Comparison of ENCODE assay signal across 15 cellular contexts in the genomic region with DNA sequence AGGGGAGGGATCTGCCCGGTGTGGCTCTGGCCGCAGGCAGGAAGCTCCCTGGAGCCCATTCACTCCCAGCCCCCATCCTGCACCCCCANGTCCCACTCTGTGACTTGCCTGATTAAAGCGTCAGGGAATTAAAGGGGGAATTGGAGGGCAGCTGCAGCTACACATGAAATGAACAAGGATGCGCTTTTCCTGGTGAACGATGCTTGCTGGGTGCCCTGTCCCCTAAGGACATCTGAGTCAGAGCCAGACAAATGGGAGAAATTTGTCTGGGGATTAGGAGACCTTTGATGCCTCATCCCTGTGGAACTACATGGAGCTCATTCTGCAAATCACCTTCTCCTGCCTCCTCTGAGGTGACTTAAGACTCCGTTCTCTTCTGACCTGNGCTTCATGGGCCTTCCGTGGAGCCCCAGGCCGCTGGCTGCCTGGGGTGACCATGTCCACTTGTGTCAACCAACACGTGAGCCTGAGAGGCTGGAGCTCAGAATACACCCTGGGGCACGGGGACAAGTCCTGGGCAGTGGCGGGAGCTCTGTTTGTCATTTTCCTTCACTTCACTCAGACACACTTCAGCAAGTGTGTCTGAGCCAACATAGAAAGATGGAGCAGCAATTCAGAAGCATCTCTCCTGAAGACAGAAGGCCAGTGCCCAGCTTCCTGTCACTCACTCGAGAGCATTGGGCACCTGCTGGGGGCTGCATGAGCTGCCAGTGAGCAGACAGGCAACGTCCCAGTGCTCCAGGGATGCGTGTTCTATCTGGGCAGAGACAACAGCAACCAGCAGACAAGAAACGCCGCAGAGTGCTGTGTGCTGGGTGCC. TPM values are rescaled to one million over a fixed set of nuclear protein-coding genes. Genes with fewer than 3 reads are reported as not detected.
A peak's percentile ranks its signal among the peaks of the same experiment; 100 is the strongest.
DNase-seq lines count a peak whose midpoint lies in the region; ATAC-seq and TF ChIP-seq lines count a peak whose summit lies in the region.
"Had no signal": no experiment of that assay in that cellular context is flagged by ENCODE, and none has a peak within 500 bp of the region (broad histone marks: within the 10 kb centered on the region; RNA-seq: fewer than 3 reads in every experiment).

No MANE protein-coding gene starts in this region.

- intact Hi-C loops in mucosa of descending colon (cut with DNase I, micrococcal nuclease): no loop called here

- no peak overlapping the region for H3K18ac ChIP-seq in trophoblast cell (ENCODE audit: low read length)

- no peak overlapping the region for H3K27ac Mint-ChIP-seq in glutamatergic neuron (ENCODE audit: unreplicated experiment)
- H3K27ac Mint-ChIP-seq: activated naive CD8-positive, alpha-beta T cell had no signal

- no peak overlapping the region for H2BK120ac ChIP-seq in trophoblast cell (ENCODE audit: insufficient read depth, low read length, poor library complexity)

- H3K79me2 ChIP-seq in GM23248 (ENCODE audit: insufficient read depth) (no peaks in the 10 kb centered on the region), trophoblast cell (ENCODE audit: control insufficient read depth, insufficient read depth, low read length, poor library complexity) (no peaks in the 10 kb centered on the region)

- no peaks in the 10 kb centered on the region for H3K79me1 ChIP-seq in trophoblast cell (ENCODE audit: low read length)

- no peak for TF ChIP-seq CTCF in mucosa of descending colon (IDR thresholded peaks at IDR 0.05)
- TF ChIP-seq CTCF in glutamatergic neuron (IDR thresholded peaks at IDR 0.05; ENCODE audit: partially characterized antibody, unreplicated experiment): no peak

- no peaks in the 10 kb centered on the region for H3K27me3 Mint-ChIP-seq in glutamatergic neuron (ENCODE audit: unreplicated experiment)
- H3K27me3 Mint-ChIP-seq: activated naive CD8-positive, alpha-beta T cell had no signal

- DNase-seq in GM23248 (peak; percentile 49), NCI-H526 treated with DMSO at 0.1 percent for 48 hours (lab: John Stamatoyannopoulos, UW) (peak; percentile 10), ecto neural progenitor cell (ENCODE audit: low spot score) (peak; percentile 34), trophoblast cell (peak; percentile 66 to 72), mucosa of descending colon (no peak), glutamatergic neuron (no peak), DMS153 treated with DMSO at 0.1 percent for 48 hours (lab: John Stamatoyannopoulos, UW; ENCODE audit: unreplicated experiment) (no peak)
- DNase-seq: activated CD4-positive, CD25-positive, alpha-beta regulatory T cell; activated CD8-positive, alpha-beta memory T cell treated with anti-CD3 and anti-CD28 coated beads, Interleukin-2, amount 50 U/mL, for 4 hours; stimulated activated CD4-positive, alpha-beta T cell treated with anti-CD3 and anti-CD28 coated beads, Interleukin-1b, Interleukin-23, amount 100 ng/mL, for 48 hours; SW 1271 had no signal

- H3K36me3 Mint-ChIP-seq in glutamatergic neuron (ENCODE audit: unreplicated experiment): no peaks in the 10 kb centered on the region
- H3K36me3 Mint-ChIP-seq: activated naive CD8-positive, alpha-beta T cell had no signal

- no peaks in the 10 kb centered on the region for H3K9me3 ChIP-seq in GM23248 (ENCODE audit: low read depth)
- H3K9me3 ChIP-seq in trophoblast cell (ENCODE audit: insufficient read depth, low read depth, low read length): peaks cover 45% of the 10 kb centered on the region
- H3K9me3 ChIP-seq in mucosa of descending colon: no peaks in the 10 kb centered on the region
- H3K9me3 ChIP-seq: upper lobe of left lung had no signal

- H3K4me2 ChIP-seq in GM23248 (ENCODE audit: unreplicated experiment) (no peak overlapping the region), trophoblast cell (ENCODE audit: low read length) (no peak overlapping the region)

- peaks cover 2% of the 10 kb centered on the region for H3K4me1 Mint-ChIP-seq in glutamatergic neuron (ENCODE audit: low read depth, unreplicated experiment)

- H3K27me3 ChIP-seq in GM23248 (replicated peaks; ENCODE audit: insufficient read depth) (no peaks in the 10 kb centered on the region), trophoblast cell (ENCODE audit: insufficient read depth, low read length) (no peaks in the 10 kb centered on the region)
- H3K27me3 ChIP-seq: upper lobe of left lung had no signal

- H3K23ac ChIP-seq in trophoblast cell (ENCODE audit: low read length): no peak overlapping the region

- in situ Hi-C loops in GM23248 (cut with MboI): no loop called here

- H4K8ac ChIP-seq in trophoblast cell (ENCODE audit: low read depth, low read length): no peak overlapping the region

- H4K12ac ChIP-seq in trophoblast cell (ENCODE audit: low read depth, low read length): no peak overlapping the region

- 73 to 74% methylated on average over 16 of the region's 16 CpGs for WGBS in GM23248 (ENCODE audit: low coverage in 1 of 2, low lambda C conversion rate in 2 of 2, missing lambda C conversion rate in 2 of 2), 2 experiments
- no CpG with 5 or more reads among the region's 16 CpGs for WGBS in trophoblast cell (ENCODE audit: extremely low coverage, insufficient coverage, insufficient read length)

- H2AFZ ChIP-seq in GM23248 (no peak overlapping the region), trophoblast cell (ENCODE audit: insufficient read depth, low read length, poor library complexity) (no peak overlapping the region)

- H3K27ac ChIP-seq in GM23248: no peak overlapping the region
- H3K27ac ChIP-seq in trophoblast cell (ENCODE audit: low read depth, low read length): no peak overlapping the region
- H3K27ac ChIP-seq: C4-2B, upper lobe of left lung had no signal

- H2BK5ac ChIP-seq in trophoblast cell (ENCODE audit: low read depth, low read length, poor library complexity): no peak overlapping the region

- H3F3A ChIP-seq in GM23248 (ENCODE audit: insufficient read depth): no peaks in the 10 kb centered on the region

- no peaks in the 10 kb centered on the region for H4K20me1 ChIP-seq in GM23248 (ENCODE audit: insufficient read depth)

- no peak overlapping the region for H3K9ac ChIP-seq in GM23248
- no peak overlapping the region for H3K9ac ChIP-seq in trophoblast cell (ENCODE audit: low read length)

- no peak for ATAC-seq in mucosa of descending colon
- no peak for ATAC-seq in HG02973 (IDR thresholded peaks at IDR 0.05; ENCODE audit: unreplicated experiment)

- H3K4me1 ChIP-seq in GM23248 (ENCODE audit: insufficient read depth) (no peaks in the 10 kb centered on the region), trophoblast cell (ENCODE audit: control insufficient read depth in 1 of 2, insufficient read depth in 2 of 2, low read length in 2 of 2) (no peaks in the 10 kb centered on the region), mucosa of descending colon (ENCODE audit: low read depth) (no peaks in the 10 kb centered on the region)
- H3K4me1 ChIP-seq: upper lobe of left lung had no signal

- no peaks in the 10 kb centered on the region for H3K9me2 ChIP-seq in GM23248 (ENCODE audit: insufficient read depth)

- no peak overlapping the region for H3K4me3 Mint-ChIP-seq in glutamatergic neuron (ENCODE audit: unreplicated experiment)
- H3K4me3 Mint-ChIP-seq: activated naive CD8-positive, alpha-beta T cell had no signal

- H2BK12ac ChIP-seq in trophoblast cell (ENCODE audit: low read length): no peak overlapping the region

- H3K14ac ChIP-seq in trophoblast cell (ENCODE audit: low read length): no peak overlapping the region

- no peaks in the 10 kb centered on the region for H3K36me3 ChIP-seq in GM23248 (ENCODE audit: low read depth)
- H3K36me3 ChIP-seq in trophoblast cell (ENCODE audit: control insufficient read depth in 1 of 2, insufficient read depth in 2 of 2, low read length in 2 of 2): no peaks in the 10 kb centered on the region
- no peaks in the 10 kb centered on the region for H3K36me3 ChIP-seq in mucosa of descending colon (ENCODE audit: low read depth)
- H3K36me3 ChIP-seq: upper lobe of left lung had no signal

- no peak overlapping the region for H2AK5ac ChIP-seq in trophoblast cell (ENCODE audit: low read length)

- H3K4me3 ChIP-seq in GM23248 (no peak overlapping the region), trophoblast cell (ENCODE audit: low read depth, low read length) (no peak overlapping the region), mucosa of descending colon (no peak overlapping the region)
- H3K4me3 ChIP-seq: upper lobe of left lung had no signal

- H4K91ac ChIP-seq in trophoblast cell (ENCODE audit: low read depth, low read length): no peak overlapping the region

- peaks cover 2% of the 10 kb centered on the region for H3K9me3 Mint-ChIP-seq in glutamatergic neuron (ENCODE audit: unreplicated experiment)

- H3K4ac ChIP-seq in trophoblast cell (ENCODE audit: low read depth, low read length): no peak overlapping the region

RNA-seq across cellular contexts. Expression of gene METRNL, which starts 54.1 kb away (rescaled TPM):
- total RNA-seq in GM23248 (2014; rRNA removed; shearing (Covaris generic)): 305 and 319 TPM in 2 replicates
- 26.5 and 28.4 TPM in 2 replicates for polyA plus RNA-seq in GM23248 (2016; fragmentation: Nextera tagmentation; extraction: Ambion mirVana)
- polyA plus RNA-seq in trophoblast cell (2013): 73.5 and 78.5 TPM in 2 replicates
- total RNA-seq in mucosa of descending colon (100 to 1,000 TPM in 2 of 3 donors, 10 to 100 TPM in 1; 78.6 to 134 (median 116) TPM), glutamatergic neuron (ENCODE audit: unreplicated experiment) (47.1 TPM)

Comparison
In these comparisons a context has a peak if more than half of its experiments do, and no peak if none do; other contexts are left out.
1. DNase-seq: peak in GM23248 (single experiment), NCI-H526 treated with DMSO at 0.1 percent for 48 hours (single experiment), ecto neural progenitor cell (single experiment) and trophoblast cell (2 of 2); none in mucosa of descending colon (0 of 3), glutamatergic neuron (single experiment) and DMS153 treated with DMSO at 0.1 percent for 48 hours (single experiment).